In genomic region chr13:32592082-32592481, GRCh38 we compare ENCODE assay signal across 19 cellular contexts.
"Had no signal": no experiment of that assay in that cellular context is flagged by ENCODE, and none has a peak within 500 bp of the region (broad histone marks: within the 10 kb centered on the region; RNA-seq: fewer than 3 reads in every experiment).

No MANE protein-coding gene starts in this region.

- H3K9me3 Mint-ChIP-seq: naive B cell had no signal

- H3K9me3 ChIP-seq: esophagus muscularis mucosa, heart right ventricle, left lung, lower lobe of right lung, mucosa of descending colon had no signal

- DNase-seq: dermis blood vessel endothelial cell; dorsolateral prefrontal cortex; effector CD4-positive, alpha-beta T cell; effector memory CD4-positive, alpha-beta T cell; foreskin keratinocyte; glutamatergic neuron; head of caudate nucleus; heart right ventricle; hippocampal formation; left cardiac atrium; left lung; left ventricle myocardium superior; lower lobe of right lung; mesenchymal stem cell; mucosa of descending colon; naive B cell had no signal

- H3K27me3 Mint-ChIP-seq: naive B cell had no signal

- H3K4me3 ChIP-seq: coronary artery, dorsolateral prefrontal cortex, esophagus muscularis mucosa, heart right ventricle, left lung, lower lobe of right lung, mucosa of descending colon had no signal

- H3K36me3 ChIP-seq: esophagus muscularis mucosa, heart right ventricle, left lung, lower lobe of right lung had no signal

- H3K4me3 Mint-ChIP-seq: mesothelial cell of epicardium had no signal

- H3K27ac ChIP-seq: coronary artery, dorsolateral prefrontal cortex, esophagus muscularis mucosa, foreskin keratinocyte, heart right ventricle, left lung, lower lobe of right lung had no signal

- H3K27me3 ChIP-seq: dorsolateral prefrontal cortex, esophagus muscularis mucosa, foreskin keratinocyte, heart right ventricle, left lung had no signal

- H3K36me3 Mint-ChIP-seq: naive B cell had no signal

- ATAC-seq: foreskin keratinocyte, heart right ventricle, left cardiac atrium, left lung, left ventricle myocardium superior, lower lobe of right lung, mucosa of descending colon had no signal

- H3K27ac Mint-ChIP-seq: mesothelial cell of epicardium had no signal
